Comparison of ENCODE assay signal across 10 cellular contexts in genomic region chr22:45436871-45437517, GRCh38. TPM values are rescaled to one million over a fixed set of nuclear protein-coding genes. Genes with fewer than 3 reads are reported as not detected.
"Had no signal": no experiment of that assay in that cellular context is flagged by ENCODE, and none has a peak within 500 bp of the region (broad histone marks: within the 10 kb centered on the region; RNA-seq: fewer than 3 reads in every experiment).

No MANE protein-coding gene starts in this region.

RNA-seq across cellular contexts. Expression of gene RIBC2, which starts 23.5 kb away (rescaled TPM):
- total RNA-seq: left ventricle myocardium superior, right atrium auricular region, sigmoid colon had no signal

RNA-seq across cellular contexts. Expression of gene SMC1B, which starts 23.6 kb away (rescaled TPM):
- total RNA-seq: cerebellum, dermis blood vessel endothelial cell, left colon, left ventricle myocardium superior, lung, posterior vena cava, right atrium auricular region, sigmoid colon, temporal lobe, tibial nerve had no signal
